In the genomic region with DNA sequence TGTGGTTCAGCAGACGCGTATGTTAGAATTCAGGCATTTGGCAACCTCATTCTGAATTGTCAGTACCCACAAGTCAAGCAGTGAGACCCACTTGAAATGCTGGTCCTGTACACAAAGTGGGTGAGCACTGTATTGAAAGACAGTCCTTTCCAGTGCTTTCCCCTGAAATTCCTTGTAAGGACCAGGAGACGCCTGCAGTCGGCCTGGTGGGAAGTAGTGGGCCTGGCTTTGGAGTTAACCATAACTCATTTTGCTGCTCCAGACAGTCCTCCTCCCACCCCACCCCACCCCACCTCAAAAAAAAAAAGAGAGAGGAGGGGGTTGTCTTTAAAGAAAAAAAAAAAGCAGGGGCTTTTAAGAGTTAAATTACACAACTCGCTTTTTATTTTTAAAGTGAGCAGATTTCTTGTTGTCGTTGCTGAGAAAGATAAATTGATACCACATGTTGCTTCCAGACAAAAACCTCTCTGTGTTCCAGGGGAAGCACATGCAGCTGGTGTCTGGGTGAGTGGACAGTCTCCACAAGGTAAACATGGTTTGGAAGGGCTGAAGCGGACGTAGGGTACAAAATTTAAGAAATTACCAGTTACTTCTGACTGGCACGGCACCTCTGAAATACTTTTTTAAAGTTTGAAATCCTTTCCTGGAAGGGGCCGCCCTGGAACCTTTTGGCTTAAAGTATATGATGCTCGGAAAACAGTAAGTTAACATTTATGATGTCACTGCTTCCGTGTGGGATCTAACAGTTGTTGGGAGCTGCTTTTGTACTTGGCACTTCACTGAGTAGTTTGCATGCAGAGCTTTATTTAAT, we compare ENCODE assay signal across 9 cellular contexts.
DNase-seq lines count a peak whose midpoint lies in the region; ATAC-seq and TF ChIP-seq lines count a peak whose summit lies in the region.
"Had no signal": no experiment of that assay in that cellular context is flagged by ENCODE, and none has a peak within 500 bp of the region (broad histone marks: within the 10 kb centered on the region; RNA-seq: fewer than 3 reads in every experiment).

No MANE protein-coding gene starts in this region.

- POLR2A ChIA-PET in AG04450 (lab: Yijun Ruan, JAX) = interaction anchor here (1.3 kb wide), 1 partner anchor 96 kb away, joined by 5 read pairs; the partner anchor contains the start of gene FOXO3

- peak; percentile 65 for DNase-seq in AG04450 (ENCODE audit: low read depth, low spot score)
- peak; percentile 88 for DNase-seq in RPMI7951 (ENCODE audit: low read depth)
- DNase-seq in fibroblast of pulmonary artery (ENCODE audit: low read depth) = peak; percentile 93
- DNase-seq in osteocyte (ENCODE audit: extremely low spot score, unreplicated experiment) = no peak
- no peak for DNase-seq in G401 (ENCODE audit: low spot score)
- no peak for DNase-seq in stimulated activated naive B cell treated with anti-CD40 and anti-IgM and Interleukin-4, amounts not matched to agents 10 μg/mL and 1 μg/mL and 100 μg/mL, for 72 hours
- DNase-seq in NCI-H2029 treated with DMSO at 0.1 percent for 48 hours (lab: John Stamatoyannopoulos, UW) = no peak
- DNase-seq: CD8-positive, alpha-beta memory T cell had no signal

- H3K4me3 Mint-ChIP-seq in osteocyte (ENCODE audit: unreplicated experiment) = peak overlapping the region; percentile 76
- no peak overlapping the region for H3K4me3 Mint-ChIP-seq in stimulated activated naive B cell treated with anti-CD40 and anti-IgM and Interleukin-4, amounts not matched to agents 10 μg/mL and 1 μg/mL and 100 μg/mL, for 72 hours

- H3K4me1 Mint-ChIP-seq in osteocyte (ENCODE audit: unreplicated experiment) = peaks cover 83% of the 10 kb centered on the region
- peaks cover 9 to 14% of the 10 kb centered on the region in 2 donors for H3K4me1 Mint-ChIP-seq in stimulated activated naive B cell treated with anti-CD40 and anti-IgM and Interleukin-4, amounts not matched to agents 10 μg/mL and 1 μg/mL and 100 μg/mL, for 72 hours

- peak overlapping the region; percentile 73 for H3K27ac ChIP-seq in AG04450 (ENCODE audit: low read depth, low read length)

- H3K4me3 ChIP-seq in AG04450 (ENCODE audit: low read depth, low read length) (peak overlapping the region; percentile 34), fibroblast of pulmonary artery (replicated peaks; ENCODE audit: low read depth, low read length) (peak overlapping the region; percentile 15)

- no peaks in the 10 kb centered on the region for H3K9me3 Mint-ChIP-seq in osteocyte (ENCODE audit: unreplicated experiment)
- peaks cover 0 to 4% of the 10 kb centered on the region in 2 donors for H3K9me3 Mint-ChIP-seq in stimulated activated naive B cell treated with anti-CD40 and anti-IgM and Interleukin-4, amounts not matched to agents 10 μg/mL and 1 μg/mL and 100 μg/mL, for 72 hours
- H3K9me3 Mint-ChIP-seq: CD8-positive, alpha-beta memory T cell had no signal

- H3K9me3 ChIP-seq in AG04450 (ENCODE audit: control insufficient read depth, insufficient read depth, low read length) = no peaks in the 10 kb centered on the region

- TF ChIP-seq CTCF in AG04450 (IDR thresholded peaks at IDR 0.05; ENCODE audit: low read depth, low read length) (no peak; the same call in 1 of the 2 replicates), fibroblast of pulmonary artery (IDR thresholded peaks at IDR 0.05; ENCODE audit: low read length, missing control alignments) (no peak), osteocyte (IDR thresholded peaks at IDR 0.05) (no peak)

- peak overlapping the region; percentile 98 for H3K27ac Mint-ChIP-seq in osteocyte (ENCODE audit: unreplicated experiment)
- H3K27ac Mint-ChIP-seq in stimulated activated naive B cell treated with anti-CD40 and anti-IgM and Interleukin-4, amounts not matched to agents 10 μg/mL and 1 μg/mL and 100 μg/mL, for 72 hours = no peak overlapping the region

- no peak for ATAC-seq in HG03045 (IDR thresholded peaks at IDR 0.05; ENCODE audit: unreplicated experiment)
- no peak for ATAC-seq in stimulated activated naive B cell treated with anti-CD40 and anti-IgM and Interleukin-4, amounts not matched to agents 10 μg/mL and 1 μg/mL and 100 μg/mL, for 72 hours (replicated peaks)

- H3K27me3 ChIP-seq in AG04450 (ENCODE audit: control insufficient read depth, insufficient read depth, low read length) = no peaks in the 10 kb centered on the region

- no peaks in the 10 kb centered on the region for H3K27me3 Mint-ChIP-seq in osteocyte (ENCODE audit: unreplicated experiment)
- no peaks in the 10 kb centered on the region for H3K27me3 Mint-ChIP-seq in stimulated activated naive B cell treated with anti-CD40 and anti-IgM and Interleukin-4, amounts not matched to agents 10 μg/mL and 1 μg/mL and 100 μg/mL, for 72 hours
- H3K27me3 Mint-ChIP-seq: CD8-positive, alpha-beta memory T cell had no signal

- in situ Hi-C loops in G401 (cut with HindIII; ENCODE audit: low sequenced_read_pairs) = no loop called here

- peaks cover 3% of the 10 kb centered on the region for H3K36me3 Mint-ChIP-seq in osteocyte (ENCODE audit: unreplicated experiment)
- H3K36me3 Mint-ChIP-seq in stimulated activated naive B cell treated with anti-CD40 and anti-IgM and Interleukin-4, amounts not matched to agents 10 μg/mL and 1 μg/mL and 100 μg/mL, for 72 hours = no peaks in the 10 kb centered on the region

- CTCF ChIA-PET in AG04450 (lab: Charles Lee) = interaction anchor here (1.5 to 1.8 kb wide), 2 partner anchors 10 to 11 kb away, joined by 3 to 4 read pairs; no protein-coding TSS in a partner anchor

Comparison
In these comparisons a context has a peak if more than half of its experiments do, and no peak if none do; other contexts are left out.
1. DNase-seq: peak in AG04450 (single experiment), RPMI7951 (single experiment) and fibroblast of pulmonary artery (single experiment); none in osteocyte (single experiment), G401 (single experiment), stimulated activated naive B cell treated with anti-CD40 and anti-IgM and Interleukin-4, amounts not matched to agents 10 μg/mL and 1 μg/mL and 100 μg/mL, for 72 hours (single experiment) and NCI-H2029 treated with DMSO at 0.1 percent for 48 hours (single experiment).